In genomic region chrX:114221445-114221844, GRCh38 we compare ENCODE assay signal across 9 cellular contexts.
"Had no signal": no experiment of that assay in that cellular context is flagged by ENCODE, and none has a peak within 500 bp of the region (broad histone marks: within the 10 kb centered on the region; RNA-seq: fewer than 3 reads in every experiment).

No MANE protein-coding gene starts in this region.

- H3K4me3 ChIP-seq: GM23248, HAP-1 had no signal

- H2AFZ ChIP-seq: GM23248 had no signal

- H3K27ac ChIP-seq: GM23248, KMS-11 had no signal

- ATAC-seq: HCT116 had no signal

- H3K36me3 ChIP-seq: HAP-1 had no signal

- H3K9ac ChIP-seq: GM23248, KMS-11 had no signal

- H3K4me2 ChIP-seq: KMS-11 had no signal

- H3K4me3 Mint-ChIP-seq: HFFc6 had no signal

- H3K27ac Mint-ChIP-seq: HFFc6 had no signal

- DNase-seq: GM23248, GOT3, H7, HFFc6, KBM-7 had no signal

- H3K9me3 ChIP-seq: HAP-1 had no signal

- FAIRE-seq: HTR-8/SVneo had no signal
